In the genomic region with DNA sequence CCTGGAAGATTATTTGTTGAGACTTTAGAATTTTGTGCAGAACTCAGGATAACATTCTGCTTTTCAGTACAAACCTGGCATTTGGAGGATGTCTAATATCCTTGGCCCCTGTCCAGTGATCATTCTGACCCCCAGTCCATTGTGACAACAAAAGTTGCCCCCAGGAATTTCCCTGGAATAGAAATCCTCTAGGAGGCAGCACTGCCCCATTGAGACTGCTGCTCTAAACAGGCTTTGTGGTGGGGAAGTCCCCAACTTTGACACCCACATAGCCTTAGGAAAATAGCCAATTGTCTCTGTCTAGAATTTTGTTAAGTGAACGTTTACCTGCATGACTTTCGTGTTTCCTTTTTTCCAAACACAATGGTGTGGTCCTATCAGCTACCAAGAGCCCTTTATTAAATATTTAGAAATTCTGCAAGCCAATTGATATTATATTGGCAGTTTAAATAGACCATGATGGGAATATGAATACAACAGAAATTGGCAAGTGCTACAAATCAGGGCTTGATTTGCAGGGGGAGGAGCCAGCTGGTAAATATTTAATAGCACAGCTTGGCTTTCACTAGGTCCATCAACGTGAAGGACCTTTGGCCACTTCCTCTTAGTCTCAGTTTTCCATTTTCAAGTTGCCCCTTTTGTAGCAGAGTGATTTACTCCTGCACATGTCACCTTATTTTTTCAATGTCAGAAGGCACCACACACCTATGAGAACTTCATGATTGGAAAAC, we compare ENCODE assay signal across 1 cellular context.
TF ChIP-seq lines count a peak whose summit lies in the region.

No MANE protein-coding gene starts in this region.

TF ChIP-seq in GM23338, 12 proteins besides CTCF, POLR2A, EP300 and RAD21 (continued from another document):
- TF ChIP-seq ZNF462 (CRISPR knock-in tag; IDR thresholded peaks at IDR 0.05) = no peak
- TF ChIP-seq, protein P1, sequence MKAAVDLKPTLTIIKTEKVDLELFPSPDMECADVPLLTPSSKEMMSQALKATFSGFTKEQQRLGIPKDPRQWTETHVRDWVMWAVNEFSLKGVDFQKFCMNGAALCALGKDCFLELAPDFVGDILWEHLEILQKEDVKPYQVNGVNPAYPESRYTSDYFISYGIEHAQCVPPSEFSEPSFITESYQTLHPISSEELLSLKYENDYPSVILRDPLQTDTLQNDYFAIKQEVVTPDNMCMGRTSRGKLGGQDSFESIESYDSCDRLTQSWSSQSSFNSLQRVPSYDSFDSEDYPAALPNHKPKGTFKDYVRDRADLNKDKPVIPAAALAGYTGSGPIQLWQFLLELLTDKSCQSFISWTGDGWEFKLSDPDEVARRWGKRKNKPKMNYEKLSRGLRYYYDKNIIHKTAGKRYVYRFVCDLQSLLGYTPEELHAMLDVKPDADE (IDR thresholded peaks at IDR 0.05) = no peak
- TF ChIP-seq JUNB (IDR thresholded peaks at IDR 0.05; ENCODE audit: unreplicated experiment) = no peak
